ENCODE assay signal across 12 cellular contexts in genomic region chr16:87380403-87380802, GRCh38. TPM values are rescaled to one million over a fixed set of nuclear protein-coding genes. Genes with fewer than 3 reads are reported as not detected.
DNase-seq lines count a peak whose midpoint lies in the region; ATAC-seq, FAIRE-seq and TF ChIP-seq lines count a peak whose summit lies in the region.
"Had no signal": no experiment of that assay in that cellular context is flagged by ENCODE, and none has a peak within 500 bp of the region (broad histone marks: within the 10 kb centered on the region; RNA-seq: fewer than 3 reads in every experiment).

No MANE protein-coding gene starts in this region.

- H3K36me3 ChIP-seq in GM06990 (ENCODE audit: control insufficient read depth, insufficient read depth, low read length) (no peaks in the 10 kb centered on the region; the same call in 1 of the 2 replicates), astrocyte (ENCODE audit: insufficient read depth, low read length) (no peaks in the 10 kb centered on the region)

- H3K4me1 ChIP-seq in astrocyte (ENCODE audit: insufficient read depth, low read length): peaks cover 35% of the 10 kb centered on the region

- no peak overlapping the region for H3K27ac ChIP-seq in astrocyte (ENCODE audit: low read depth, low read length)

- TF ChIP-seq CTCF in AG10803 (conservative IDR thresholded peaks at IDR 0.05; ENCODE audit: low read length) (no peak), GM06990 (IDR thresholded peaks at IDR 0.05; ENCODE audit: insufficient read depth, low read length, poor library complexity, severe bottlenecking) (no peak), astrocyte (IDR thresholded peaks at IDR 0.05; ENCODE audit: insufficient read depth, low read depth, low read length) (no peak), nephron progenitor cell (IDR thresholded peaks at IDR 0.05) (no peak)

- H3K4me3 ChIP-seq in AG10803 (ENCODE audit: low read length): peak overlapping the region; percentile 76; the same call in 1 of the 2 replicates
- peak overlapping the region; percentile 69 for H3K4me3 ChIP-seq in GM06990 (replicated peaks; ENCODE audit: low read depth, low read length)
- H3K4me3 ChIP-seq in astrocyte (ENCODE audit: insufficient read depth, low read depth, low read length): no peak overlapping the region

- no peak for DNase-seq in AG10803 (ENCODE audit: low read depth)
- no peak for DNase-seq in GM06990 (ENCODE audit: extremely low read depth, insufficient read length)
- no peak for DNase-seq in astrocyte (ENCODE audit: low read depth)
- no peak for DNase-seq in nephron progenitor cell
- DNase-seq in left lobe of liver (ENCODE audit: low spot score): no peak
- no peak for DNase-seq in HEK293T (ENCODE audit: extremely low spot score)
- DNase-seq in HCEC 1CT: no peak
- DNase-seq: MV-4-11, NCI-H82 had no signal

- peak overlapping the region; percentile 89 for H3K27ac Mint-ChIP-seq in astrocyte (ENCODE audit: unreplicated experiment)
- H3K27ac Mint-ChIP-seq in nephron progenitor cell: no peak overlapping the region

- H3K4me3 Mint-ChIP-seq in astrocyte (ENCODE audit: unreplicated experiment): no peak overlapping the region
- H3K4me3 Mint-ChIP-seq in nephron progenitor cell: peak overlapping the region; percentile 84

- peaks cover 34% of the 10 kb centered on the region for H3K4me1 Mint-ChIP-seq in astrocyte (ENCODE audit: low read depth, unreplicated experiment)
- H3K4me1 Mint-ChIP-seq in nephron progenitor cell: peaks cover 31% of the 10 kb centered on the region

- H2AFZ ChIP-seq in astrocyte (ENCODE audit: low read depth, low read length): no peak overlapping the region

- ATAC-seq in GM19467 (IDR thresholded peaks at IDR 0.05; ENCODE audit: unreplicated experiment): no peak
- ATAC-seq in left lobe of liver: no peak

- H4K20me1 ChIP-seq in astrocyte (ENCODE audit: insufficient read depth, low read length): peaks cover 61% of the 10 kb centered on the region

- H3K9me3 Mint-ChIP-seq in astrocyte (ENCODE audit: unreplicated experiment) (no peaks in the 10 kb centered on the region), nephron progenitor cell (peaks cover 27% of the 10 kb centered on the region)

- H3K79me2 ChIP-seq in astrocyte (ENCODE audit: insufficient read depth, low read length): peaks cover 74% of the 10 kb centered on the region

- CTCF ChIA-PET in HEK293T (lab: Yijun Ruan, JAX): no interaction called here

- no peak for FAIRE-seq in astrocyte (lab: Jason Lieb, UNC)
- FAIRE-seq: endometrium, H54 had no signal

- peak overlapping the region; percentile 96 for H3K4me2 ChIP-seq in astrocyte (ENCODE audit: low read length)

- POLR2A ChIA-PET in HEK293T (lab: Yijun Ruan, JAX): no interaction called here

- peak overlapping the region; percentile 36 for H3K9ac ChIP-seq in astrocyte (ENCODE audit: low read length)

- peaks cover 8% of the 10 kb centered on the region for H3K36me3 Mint-ChIP-seq in astrocyte (ENCODE audit: low read depth, unreplicated experiment)
- H3K36me3 Mint-ChIP-seq in nephron progenitor cell (ENCODE audit: low read depth): peaks cover 44% of the 10 kb centered on the region

- H3K27me3 Mint-ChIP-seq in astrocyte (ENCODE audit: low read depth, unreplicated experiment): no peaks in the 10 kb centered on the region
- H3K27me3 Mint-ChIP-seq in nephron progenitor cell (ENCODE audit: low read depth, poor library complexity): peaks cover 4% of the 10 kb centered on the region

- H3K27me3 ChIP-seq in GM06990 (replicated peaks; ENCODE audit: control insufficient read depth, insufficient read depth, low read length) (no peaks in the 10 kb centered on the region), astrocyte (ENCODE audit: insufficient read depth, low read length) (no peaks in the 10 kb centered on the region)

- H3K9me3 ChIP-seq in astrocyte (ENCODE audit: insufficient read depth, low read depth, low read length): no peaks in the 10 kb centered on the region

TF ChIP-seq in HEK293T, 16 proteins besides CTCF, POLR2A, EP300 and RAD21:
- TF ChIP-seq LEF1 (IDR thresholded peaks at IDR 0.05; ENCODE audit: borderline replicate concordance): no peak
- no peak for TF ChIP-seq CTBP1 (IDR thresholded peaks at IDR 0.05; ENCODE audit: borderline replicate concordance)
- TF ChIP-seq ZNF384 (IDR thresholded peaks at IDR 0.05): no peak
- no peak for TF ChIP-seq PKNOX1 (IDR thresholded peaks at IDR 0.05)

RNA-seq across cellular contexts. Expression of gene FBXO31, which starts 3.2 kb away (rescaled TPM):
- total RNA-seq in astrocyte: 33.4 and 34.9 TPM in 2 replicates
- 44.6 TPM for total RNA-seq in left lobe of liver

RNA-seq across cellular contexts. Expression of gene MAP1LC3B, which starts 11.7 kb away (rescaled TPM):
- total RNA-seq in astrocyte: 206 and 221 TPM in 2 replicates
- total RNA-seq in left lobe of liver: 15.1 TPM

Comparison
In these comparisons a context has a peak if more than half of its experiments do, and no peak if none do; other contexts are left out.
1. RNA of gene MAP1LC3B, which starts 11.7 kb away (total RNA-seq): 206 to 221 TPM in astrocyte; 15.1 TPM in left lobe of liver (single experiment); every median in the first group is over 10 times any median in the second.